In genomic region chr5:147369742-147370374, GRCh38 we compare ENCODE assay signal across 8 cellular contexts.
DNase-seq lines count a peak whose midpoint lies in the region; ATAC-seq and TF ChIP-seq lines count a peak whose summit lies in the region.

No MANE protein-coding gene starts in this region.

- no peaks in the 10 kb centered on the region for H4K20me1 ChIP-seq in osteoblast (ENCODE audit: insufficient read depth, low read length)

- H2AFZ ChIP-seq in osteoblast (ENCODE audit: low read length) = no peak overlapping the region

- peak; percentile 30 for DNase-seq in GM03348 (ENCODE audit: low spot score)
- peak; percentile 47 for DNase-seq in NCI-H1694 treated with DMSO at 0.1 percent for 48 hours (lab: John Stamatoyannopoulos, UW)
- DNase-seq in colonic mucosa = no peak
- DNase-seq in osteoblast (ENCODE audit: insufficient read length, low spot score, missing footprints) = no peak
- no peak for DNase-seq in activated gamma-delta T cell treated with Interleukin-2 at 50 U/mL for 16 hours
- DNase-seq in KG1 (lab: John Stamatoyannopoulos, UW) = no peak

- H3K27me3 ChIP-seq in colonic mucosa = no peaks in the 10 kb centered on the region
- no peaks in the 10 kb centered on the region for H3K27me3 ChIP-seq in osteoblast (ENCODE audit: insufficient read depth, low read length)

- no peak overlapping the region for H3K9ac ChIP-seq in colonic mucosa (ENCODE audit: low read depth in 2 of 2, low read length in 2 of 2)

- H3K9me3 ChIP-seq in colonic mucosa = no peaks in the 10 kb centered on the region
- no peaks in the 10 kb centered on the region for H3K9me3 ChIP-seq in osteoblast (ENCODE audit: low read depth, low read length)

- H3K4me3 ChIP-seq in colonic mucosa (no peak overlapping the region), osteoblast (ENCODE audit: insufficient read depth, low read length) (peak overlapping the region; percentile 34)

- H3K27ac ChIP-seq in colonic mucosa (no peak overlapping the region), osteoblast (ENCODE audit: low read depth, low read length) (no peak overlapping the region)

- TF ChIP-seq CTCF in colonic mucosa (IDR thresholded peaks at IDR 0.05) (peak; percentile 41), osteoblast (IDR thresholded peaks at IDR 0.05; ENCODE audit: extremely low read depth, low read depth, low read length) (peak; percentile 76)

- H3K79me2 ChIP-seq in osteoblast (ENCODE audit: insufficient read depth, low read length) = no peaks in the 10 kb centered on the region

- H3K36me3 ChIP-seq in colonic mucosa = no peaks in the 10 kb centered on the region
- no peaks in the 10 kb centered on the region for H3K36me3 ChIP-seq in osteoblast (ENCODE audit: insufficient read depth, low read length)

- intact Hi-C loops in colonic mucosa (cut with DNase I) = loop anchor here (5.0 kb wide), 1 partner anchor 148 kb away; no protein-coding TSS in a partner anchor

- no peak for ATAC-seq in GM19395 (IDR thresholded peaks at IDR 0.05; ENCODE audit: unreplicated experiment)
- no peak for ATAC-seq in HG02884 (IDR thresholded peaks at IDR 0.05; ENCODE audit: unreplicated experiment)

- H3K4me1 ChIP-seq in colonic mucosa (no peaks in the 10 kb centered on the region), osteoblast (ENCODE audit: insufficient read depth, low read length) (peaks cover 12% of the 10 kb centered on the region)

- peak overlapping the region; percentile 61 for H3K4me2 ChIP-seq in osteoblast (ENCODE audit: insufficient read depth, low read length)

Comparison
In these comparisons a context has a peak if more than half of its experiments do, and no peak if none do; other contexts are left out.
1. DNase-seq: peak in GM03348 (single experiment) and NCI-H1694 treated with DMSO at 0.1 percent for 48 hours (single experiment); none in colonic mucosa (single experiment), osteoblast (single experiment), activated gamma-delta T cell treated with Interleukin-2 at 50 U/mL for 16 hours (single experiment) and KG1 (single experiment).